8 cellular contexts compared by ENCODE assay signal in the genomic region with DNA sequence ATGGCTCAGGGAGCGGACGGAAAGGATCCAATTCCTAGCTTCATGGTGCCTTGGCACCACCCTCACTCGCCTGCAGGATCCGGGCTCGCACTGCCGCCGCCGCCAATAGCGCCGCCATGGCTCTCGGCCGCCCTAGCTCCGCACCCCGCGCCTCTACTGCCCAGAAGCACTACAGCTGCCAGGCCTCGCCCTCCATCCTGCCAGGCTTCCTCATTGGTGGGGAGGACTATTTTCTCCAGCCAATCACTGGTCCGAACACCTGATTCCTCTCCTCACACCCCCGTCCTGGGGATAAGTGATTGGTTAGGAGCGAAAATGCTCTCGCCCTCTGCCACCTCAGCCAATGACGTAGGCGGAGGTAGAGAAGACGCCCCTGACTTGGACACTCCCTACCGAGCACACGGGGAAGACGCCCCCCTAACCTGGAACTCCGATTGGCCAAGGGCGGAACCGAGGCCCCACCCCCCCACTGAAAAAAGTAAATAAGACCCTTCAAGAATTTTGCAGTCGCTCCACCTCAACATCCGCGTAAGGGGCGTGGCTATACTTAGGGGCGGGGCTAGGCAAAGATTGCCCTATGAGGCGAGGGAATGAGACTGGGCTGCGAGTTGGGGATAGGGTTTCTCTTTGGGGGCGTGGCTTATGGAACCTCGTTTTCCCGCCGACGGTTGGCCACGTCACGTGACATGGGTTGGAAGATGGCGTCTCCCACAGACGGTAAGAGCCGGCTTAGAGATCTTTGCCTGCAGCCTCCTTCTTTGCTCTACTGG. TPM values are rescaled to one million over a fixed set of nuclear protein-coding genes. Genes with fewer than 3 reads are reported as not detected.
DNase-seq lines count a peak whose midpoint lies in the region; ATAC-seq and TF ChIP-seq lines count a peak whose summit lies in the region.

TSS of gene ALDH6A1 (minus strand) at position 177 of the 770 bp plus-strand sequence. CDS start at position 118, 59 bp downstream.
A gene with protein sequence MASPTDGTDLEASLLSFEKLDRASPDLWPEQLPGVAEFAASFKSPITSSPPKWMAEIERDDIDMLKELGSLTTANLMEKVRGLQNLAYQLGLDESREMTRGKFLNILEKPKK (plus strand): TSS at position 680 of the 770 bp plus-strand sequence. CDS start 19 bp downstream, at position 699.

- no peaks in the 10 kb centered on the region for H3K4me1 ChIP-seq in fibroblast of lung (ENCODE audit: control insufficient read depth, extremely low read depth, insufficient read depth, low read length)
- H3K4me1 ChIP-seq in naive thymus-derived CD4-positive, alpha-beta T cell (ENCODE audit: control insufficient read depth in 2 of 2, insufficient read depth in 2 of 2, low read length in 2 of 2): peaks cover 10 to 16% of the 10 kb centered on the region in 2 donors

- H3K4me1 Mint-ChIP-seq in activated T-helper 17 cell treated with anti-CD3 and anti-CD28 coated beads, Interleukin-2, amount 50 U/mL, for 72 hours: peaks cover 26% of the 10 kb centered on the region
- peaks cover 23 to 62% (median 44%) of the 10 kb centered on the region in 7 donors for H3K4me1 Mint-ChIP-seq in naive thymus-derived CD4-positive, alpha-beta T cell
- H3K4me1 Mint-ChIP-seq in stimulated activated naive B cell treated with anti-CD40 and anti-IgM and Interleukin-4, amounts not matched to agents 10 μg/mL and 1 μg/mL and 100 μg/mL, for 72 hours: peaks cover 20 to 38% of the 10 kb centered on the region in 2 donors

- H3K9me3 ChIP-seq in fibroblast of lung (ENCODE audit: control insufficient read depth, insufficient read depth, low read depth, low read length): no peaks in the 10 kb centered on the region
- no peaks in the 10 kb centered on the region for H3K9me3 ChIP-seq in naive thymus-derived CD4-positive, alpha-beta T cell (ENCODE audit: control insufficient read depth in 2 of 3, low read length in 3 of 3)

- H3K36me3 ChIP-seq in fibroblast of lung (ENCODE audit: control insufficient read depth, insufficient read depth, low read length): no peaks in the 10 kb centered on the region
- H3K36me3 ChIP-seq in naive thymus-derived CD4-positive, alpha-beta T cell (ENCODE audit: control insufficient read depth in 2 of 3, insufficient read depth in 3 of 3, low read length in 3 of 3): no peaks in the 10 kb centered on the region

- CTCF ChIA-PET in RWPE1 (lab: Yijun Ruan, JAX): interaction anchor here (1.1 kb wide), 1 partner anchor 27 kb away, joined by 6 read pairs; no protein-coding TSS in a partner anchor
- CTCF ChIA-PET in naive thymus-derived CD4-positive, alpha-beta T cell (lab: Charles Lee): interaction anchor here (0.7 kb wide), 1 partner anchor 397 kb away, joined by 3 read pairs; no protein-coding TSS in a partner anchor

- peaks cover 19% of the 10 kb centered on the region for H3K36me3 Mint-ChIP-seq in activated T-helper 17 cell treated with anti-CD3 and anti-CD28 coated beads, Interleukin-2, amount 50 U/mL, for 72 hours (ENCODE audit: low read depth)
- peaks cover 0 to 8% (median 3%) of the 10 kb centered on the region in 5 donors for H3K36me3 Mint-ChIP-seq in naive thymus-derived CD4-positive, alpha-beta T cell
- peaks cover 7 to 8% of the 10 kb centered on the region in 2 donors for H3K36me3 Mint-ChIP-seq in stimulated activated naive B cell treated with anti-CD40 and anti-IgM and Interleukin-4, amounts not matched to agents 10 μg/mL and 1 μg/mL and 100 μg/mL, for 72 hours

- POLR2A ChIA-PET in RWPE1 (lab: Yijun Ruan, JAX; ENCODE audit: low non-redundant PET): no interaction called here
- POLR2A ChIA-PET in naive thymus-derived CD4-positive, alpha-beta T cell (lab: Charles Lee): interaction anchor here (0.5 to 1.1 kb wide), 5 partner anchors 10 to 803 kb away, joined by 3 read pairs; partner anchors contain the start of gene ZNF410

- TF ChIP-seq CTCF in LNCaP clone FGC (IDR thresholded peaks at IDR 0.05; ENCODE audit: control insufficient read depth, extremely low read depth, insufficient read depth) (no peak), RWPE1 (conservative IDR thresholded peaks at IDR 0.05; ENCODE audit: low read depth) (no peak), fibroblast of lung (conservative IDR thresholded peaks at IDR 0.05 in 1 of 2, IDR thresholded peaks at IDR 0.05 in 1 of 2; ENCODE audit: low read depth in 1 of 2, low read length in 2 of 2) (no peak)

- peak within 1 kb of the TSS; percentile 98 for H3K4me3 Mint-ChIP-seq in activated T-helper 17 cell treated with anti-CD3 and anti-CD28 coated beads, Interleukin-2, amount 50 U/mL, for 72 hours
- peak within 1 kb of the TSS; percentile 89 to 100 (median 96) for H3K4me3 Mint-ChIP-seq in naive thymus-derived CD4-positive, alpha-beta T cell
- H3K4me3 Mint-ChIP-seq in stimulated activated naive B cell treated with anti-CD40 and anti-IgM and Interleukin-4, amounts not matched to agents 10 μg/mL and 1 μg/mL and 100 μg/mL, for 72 hours: peak within 1 kb of the TSS; percentile 99 to 100

- H3K4me2 ChIP-seq in fibroblast of lung (ENCODE audit: extremely low read depth, insufficient read depth, low read length): peak within 1 kb of the TSS; percentile 94

- H3K79me2 ChIP-seq in fibroblast of lung (ENCODE audit: control insufficient read depth, insufficient read depth, low read length): peaks cover 9% of the 10 kb centered on the region

- H3K4me3 ChIP-seq in LNCaP clone FGC (ENCODE audit: low read depth, low read length): peak within 1 kb of the TSS; percentile 98
- peak within 1 kb of the TSS; percentile 73 to 95 (median 92) for H3K4me3 ChIP-seq in fibroblast of lung (replicated peaks in 1 of 4; ENCODE audit: control extremely low read depth in 1 of 4, insufficient read depth in 1 of 4, low read depth in 3 of 4, low read length in 4 of 4)
- H3K4me3 ChIP-seq in naive thymus-derived CD4-positive, alpha-beta T cell (ENCODE audit: low read length): peak within 1 kb of the TSS; percentile 78

- peak; percentile 100 for DNase-seq in ELR (ENCODE audit: low read depth)
- peak; percentile 100 for DNase-seq in H4 (ENCODE audit: low spot score)
- DNase-seq in LNCaP clone FGC (ENCODE audit: low read depth): peak; percentile 100
- peak; percentile 100 for DNase-seq in RWPE1 (ENCODE audit: low spot score)
- peak; percentile 100 for DNase-seq in fibroblast of lung (ENCODE audit: low read depth in 2 of 2)
- peak; percentile 90 to 100 (median 100) for DNase-seq in naive thymus-derived CD4-positive, alpha-beta T cell
- peak; percentile 99 for DNase-seq in stimulated activated naive B cell treated with anti-CD40 and anti-IgM and Interleukin-4, amounts not matched to agents 10 μg/mL and 1 μg/mL and 100 μg/mL, for 72 hours

- H2AFZ ChIP-seq in fibroblast of lung (ENCODE audit: low read length): peak within 1 kb of the TSS; percentile 94

- peak within 1 kb of the TSS; percentile 77 for H3K27ac ChIP-seq in RWPE1
- peak within 1 kb of the TSS; percentile 94 for H3K27ac ChIP-seq in fibroblast of lung (ENCODE audit: insufficient read depth, low read length)
- H3K27ac ChIP-seq in naive thymus-derived CD4-positive, alpha-beta T cell (ENCODE audit: low read depth, low read length): peak within 1 kb of the TSS; percentile 77

- H3K27me3 Mint-ChIP-seq in activated T-helper 17 cell treated with anti-CD3 and anti-CD28 coated beads, Interleukin-2, amount 50 U/mL, for 72 hours: no peaks in the 10 kb centered on the region
- peaks cover 0 to 4% (median 0%) of the 10 kb centered on the region in 5 donors for H3K27me3 Mint-ChIP-seq in naive thymus-derived CD4-positive, alpha-beta T cell
- H3K27me3 Mint-ChIP-seq in stimulated activated naive B cell treated with anti-CD40 and anti-IgM and Interleukin-4, amounts not matched to agents 10 μg/mL and 1 μg/mL and 100 μg/mL, for 72 hours: no peaks in the 10 kb centered on the region

- no peaks in the 10 kb centered on the region for H3K27me3 ChIP-seq in fibroblast of lung (ENCODE audit: control insufficient read depth, insufficient read depth, low read length)
- no peaks in the 10 kb centered on the region for H3K27me3 ChIP-seq in naive thymus-derived CD4-positive, alpha-beta T cell (ENCODE audit: control insufficient read depth in 2 of 2, insufficient read depth in 2 of 2, low read length in 2 of 2)

- H4K20me1 ChIP-seq in fibroblast of lung (ENCODE audit: control insufficient read depth, extremely low read depth, insufficient read depth, low read length): no peaks in the 10 kb centered on the region

- intact Hi-C loops in naive thymus-derived CD4-positive, alpha-beta T cell (cut with micrococcal nuclease): loop anchor here (1.0 to 10.0 kb wide), 23 partner anchors 65 to 1900 kb away; partner anchors contain the start of genes BBOF1 (in 2 of the 2), COQ6 (in 2 of the 2), DCAF4 (in 2 of the 2) and ENTPD5 (in 2 of the 2)

- peak within 1 kb of the TSS; percentile 99 for H3K27ac Mint-ChIP-seq in activated T-helper 17 cell treated with anti-CD3 and anti-CD28 coated beads, Interleukin-2, amount 50 U/mL, for 72 hours
- H3K27ac Mint-ChIP-seq in naive thymus-derived CD4-positive, alpha-beta T cell: peak within 1 kb of the TSS; percentile 90 to 99 (median 94)
- H3K27ac Mint-ChIP-seq in stimulated activated naive B cell treated with anti-CD40 and anti-IgM and Interleukin-4, amounts not matched to agents 10 μg/mL and 1 μg/mL and 100 μg/mL, for 72 hours: peak within 1 kb of the TSS; percentile 99

- no peaks in the 10 kb centered on the region for H3K9me3 Mint-ChIP-seq in activated T-helper 17 cell treated with anti-CD3 and anti-CD28 coated beads, Interleukin-2, amount 50 U/mL, for 72 hours
- peaks cover 0 to 4% (median 0%) of the 10 kb centered on the region in 11 donors for H3K9me3 Mint-ChIP-seq in naive thymus-derived CD4-positive, alpha-beta T cell
- peaks cover 1 to 4% of the 10 kb centered on the region in 2 donors for H3K9me3 Mint-ChIP-seq in stimulated activated naive B cell treated with anti-CD40 and anti-IgM and Interleukin-4, amounts not matched to agents 10 μg/mL and 1 μg/mL and 100 μg/mL, for 72 hours

- peak within 1 kb of the TSS; percentile 86 for H3K9ac ChIP-seq in fibroblast of lung (ENCODE audit: insufficient read depth, low read length)

- peak; percentile 90 for ATAC-seq in activated T-helper 17 cell treated with anti-CD3 and anti-CD28 coated beads, Interleukin-2, amount 50 U/mL, for 72 hours (replicated peaks)
- peak; percentile 92 for ATAC-seq in naive thymus-derived CD4-positive, alpha-beta T cell
- ATAC-seq in stimulated activated naive B cell treated with anti-CD40 and anti-IgM and Interleukin-4, amounts not matched to agents 10 μg/mL and 1 μg/mL and 100 μg/mL, for 72 hours (replicated peaks): peak; percentile 88 to 93

RNA-seq across cellular contexts. Expression of gene ALDH6A1, which starts in this region (rescaled TPM):
- total RNA-seq in H4 (2014; rRNA removed; shearing (Covaris generic)): 13.3 and 15.1 TPM in 2 replicates
- total RNA-seq in activated T-helper 17 cell treated with anti-CD3 and anti-CD28 coated beads, Interleukin-2, amount 50 U/mL, for 72 hours: 10 to 100 TPM; 12.3 to 27.2 TPM
- 19.5 and 38.6 TPM in 2 replicates for total RNA-seq in fibroblast of lung
- polyA plus RNA-seq in fibroblast of lung: 16.2 and 21.7 TPM in 2 replicates
- 8.4 and 9.2 TPM in 2 replicates for polyA plus RNA-seq in fibroblast of lung (2012)
- polyA minus RNA-seq in fibroblast of lung (ENCODE audit: low replicate concordance): 8.9 and 9.2 TPM in 2 replicates
- total RNA-seq in naive thymus-derived CD4-positive, alpha-beta T cell: 10 to 100 TPM in 4 of 5 experiments, 1 to 10 TPM in 1; 8.9 to 23.7 (median 19.2) TPM
- polyA plus RNA-seq in naive thymus-derived CD4-positive, alpha-beta T cell: 10 to 100 TPM; 28.2 to 39.9 TPM

RNA-seq across cellular contexts. Expression of the second gene that starts in this region (rescaled TPM):
- 13.0 TPM in 2 replicates for total RNA-seq in H4 (2014; rRNA removed; shearing (Covaris generic))
- 10 to 100 TPM; 15.4 to 19.7 TPM for total RNA-seq in activated T-helper 17 cell treated with anti-CD3 and anti-CD28 coated beads, Interleukin-2, amount 50 U/mL, for 72 hours
- 8.2 and 11.9 TPM in 2 replicates for total RNA-seq in fibroblast of lung
- 7.5 and 9.5 TPM in 2 replicates for polyA plus RNA-seq in fibroblast of lung
- 5.1 and 6.6 TPM in 2 replicates for polyA plus RNA-seq in fibroblast of lung (2012)
- polyA minus RNA-seq in fibroblast of lung (ENCODE audit: low replicate concordance): 2.0 and 4.9 TPM in 2 replicates
- 10 to 100 TPM in 1 of 5 experiments, 1 to 10 TPM in 4; 6.6 to 16.3 (median 9.4) TPM for total RNA-seq in naive thymus-derived CD4-positive, alpha-beta T cell
- polyA plus RNA-seq in naive thymus-derived CD4-positive, alpha-beta T cell: 10 to 100 TPM; 12.4 to 13.8 TPM

Comparison
In these comparisons a context has a peak if more than half of its experiments do, and no peak if none do; other contexts are left out.
1. Peak in every context shown above with its lines: DNase-seq, ATAC-seq, H3K4me3 ChIP-seq and H3K27ac ChIP-seq.